ENCODE assay signal across 26 cellular contexts in the genomic region with DNA sequence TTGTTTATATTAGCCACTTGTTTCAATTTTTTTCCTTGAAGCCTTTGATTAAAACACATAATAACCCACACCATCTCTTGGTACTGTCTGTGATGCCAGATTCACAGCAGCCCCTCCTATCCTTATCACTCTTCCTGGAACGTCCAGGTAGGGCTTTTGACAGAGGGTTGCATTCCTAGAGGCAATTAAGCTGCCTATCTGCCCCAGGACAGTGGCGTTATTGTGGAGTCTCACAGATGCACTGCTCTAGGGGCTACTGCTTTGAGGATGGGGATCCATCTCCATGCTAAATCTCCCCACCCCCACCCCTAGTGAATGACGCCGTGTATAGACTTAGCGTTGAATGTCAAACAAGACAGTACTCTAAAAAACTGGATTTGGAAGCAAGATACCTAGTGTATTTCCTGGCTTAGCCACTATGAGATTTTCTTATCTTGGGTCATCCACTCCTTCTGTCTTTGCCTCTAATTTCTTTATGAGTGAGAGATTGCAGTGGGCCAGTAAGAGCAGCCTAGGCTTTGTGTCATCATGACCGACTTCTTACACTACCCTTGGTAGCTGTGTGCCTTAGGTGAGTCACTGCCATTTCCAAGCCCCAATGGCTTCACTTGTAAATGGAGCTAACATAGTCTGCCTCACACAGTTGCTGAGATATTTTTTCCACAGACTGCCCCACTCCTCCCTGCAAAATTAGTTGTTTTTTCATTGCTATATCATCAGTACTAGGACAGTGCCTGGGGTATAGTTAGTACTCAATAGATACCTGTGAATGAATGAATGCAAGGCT.
DNase-seq lines count a peak whose midpoint lies in the region; ATAC-seq and TF ChIP-seq lines count a peak whose summit lies in the region.
"Had no signal": no experiment of that assay in that cellular context is flagged by ENCODE, and none has a peak within 500 bp of the region (broad histone marks: within the 10 kb centered on the region; RNA-seq: fewer than 3 reads in every experiment).

No MANE protein-coding gene starts in this region.

- no peaks in the 10 kb centered on the region for H4K20me1 ChIP-seq in H9 (ENCODE audit: control insufficient read depth, insufficient read depth, insufficient read length)

- peak; percentile 68 for ATAC-seq in activated T-helper 17 cell treated with anti-CD3 and anti-CD28 coated beads, Interleukin-2, amount 50 U/mL, for 72 hours (replicated peaks)
- ATAC-seq in HG03025 (IDR thresholded peaks at IDR 0.05; ENCODE audit: low FRiP score, unreplicated experiment) = no peak
- ATAC-seq in stimulated activated memory B cell treated with anti-CD40 and anti-IgM and Interleukin-4, amounts not matched to agents 10 μg/mL and 1 μg/mL and 100 μg/mL, for 72 hours = no peak
- ATAC-seq in HG03565 (IDR thresholded peaks at IDR 0.05; ENCODE audit: unreplicated experiment) = no peak
- ATAC-seq: GM12878, left lung, Panc1, right lobe of liver had no signal

- no peak overlapping the region for H2AK5ac ChIP-seq in H9 (ENCODE audit: insufficient read length, low read length)

- H3K9me3 Mint-ChIP-seq in H9 = no peaks in the 10 kb centered on the region
- H3K9me3 Mint-ChIP-seq in activated T-helper 17 cell treated with anti-CD3 and anti-CD28 coated beads, Interleukin-2, amount 50 U/mL, for 72 hours = no peaks in the 10 kb centered on the region
- H3K9me3 Mint-ChIP-seq in stimulated activated memory B cell treated with anti-CD40 and anti-IgM and Interleukin-4, amounts not matched to agents 10 μg/mL and 1 μg/mL and 100 μg/mL, for 72 hours = no peaks in the 10 kb centered on the region
- H3K9me3 Mint-ChIP-seq: activated naive CD4-positive, alpha-beta T cell treated with anti-CD3 and anti-CD28 coated beads, Interleukin-2, amount 10 ng/mL, durations not matched to agents 7 days and 5 days; CD4-positive, alpha-beta memory T cell had no signal

- WGBS in H9 (ENCODE audit: extremely low coverage, insufficient read length, low lambda C conversion rate) = no CpG with 5 or more reads among the region's 6 CpGs

- no peaks in the 10 kb centered on the region for H3K4me1 ChIP-seq in H9 (ENCODE audit: insufficient read depth, low read length)
- H3K4me1 ChIP-seq: left lung, stomach had no signal

- H2BK5ac ChIP-seq in H9 (ENCODE audit: insufficient read length, low read length) = no peak overlapping the region

- H3K79me1 ChIP-seq in H9 (ENCODE audit: insufficient read depth, low read depth, low read length, poor library complexity, severe bottlenecking) = no peaks in the 10 kb centered on the region

- H3K27ac ChIP-seq in H9 (ENCODE audit: insufficient read length, low read depth, low read length) = no peak overlapping the region
- H3K27ac ChIP-seq: left lung, neutrophil, right lobe of liver, stomach, thyroid gland had no signal

- TF ChIP-seq CTCF in H9 (conservative IDR thresholded peaks at IDR 0.05) = no peak

- no peak overlapping the region for H2BK20ac ChIP-seq in H9 (ENCODE audit: low read depth, low read length, poor library complexity, severe bottlenecking)

- H3K9ac ChIP-seq in H9 (ENCODE audit: extremely low read depth, insufficient read length, low read length) = no peak overlapping the region

- H3K4ac ChIP-seq in H9 (ENCODE audit: low read depth, low read length) = no peak overlapping the region

- H3K27me3 ChIP-seq in H9 (ENCODE audit: insufficient read depth, low read length) = no peaks in the 10 kb centered on the region
- H3K27me3 ChIP-seq: left lung, neutrophil, right lobe of liver, thyroid gland had no signal

- H4K5ac ChIP-seq in H9 (ENCODE audit: insufficient read length, low read depth, low read length) = no peak overlapping the region

- no peak overlapping the region for H3K4me2 ChIP-seq in H9 (ENCODE audit: insufficient read depth, insufficient read length, low read length)

- H3K27me3 Mint-ChIP-seq in H9 (ENCODE audit: low read depth) = no peaks in the 10 kb centered on the region
- H3K27me3 Mint-ChIP-seq in activated T-helper 17 cell treated with anti-CD3 and anti-CD28 coated beads, Interleukin-2, amount 50 U/mL, for 72 hours = no peaks in the 10 kb centered on the region
- peaks cover 12% of the 10 kb centered on the region for H3K27me3 Mint-ChIP-seq in stimulated activated memory B cell treated with anti-CD40 and anti-IgM and Interleukin-4, amounts not matched to agents 10 μg/mL and 1 μg/mL and 100 μg/mL, for 72 hours

- H3K36me3 Mint-ChIP-seq in H9 (ENCODE audit: insufficient read depth in 1 of 3, low read depth in 3 of 3) = no peaks in the 10 kb centered on the region
- H3K36me3 Mint-ChIP-seq in activated T-helper 17 cell treated with anti-CD3 and anti-CD28 coated beads, Interleukin-2, amount 50 U/mL, for 72 hours (ENCODE audit: low read depth) = no peaks in the 10 kb centered on the region
- H3K36me3 Mint-ChIP-seq in stimulated activated memory B cell treated with anti-CD40 and anti-IgM and Interleukin-4, amounts not matched to agents 10 μg/mL and 1 μg/mL and 100 μg/mL, for 72 hours = no peaks in the 10 kb centered on the region
- H3K36me3 Mint-ChIP-seq: activated naive CD4-positive, alpha-beta T cell treated with anti-CD3 and anti-CD28 coated beads, Interleukin-2, amount 10 ng/mL, durations not matched to agents 7 days and 5 days; CD4-positive, alpha-beta memory T cell had no signal

- no peak overlapping the region for H3K18ac ChIP-seq in H9 (ENCODE audit: insufficient read length, low read depth, low read length)

- no peaks in the 10 kb centered on the region for H3K23me2 ChIP-seq in H9 (ENCODE audit: insufficient read length, low read depth, low read length, poor library complexity, severe bottlenecking)

- no peak overlapping the region for H2BK120ac ChIP-seq in H9 (ENCODE audit: low read depth, low read length, poor library complexity, severe bottlenecking)

- no peak overlapping the region for H3K56ac ChIP-seq in H9 (ENCODE audit: insufficient read length, low read depth, low read length)

- H3K14ac ChIP-seq in H9 (ENCODE audit: insufficient read depth, low read length) = no peak overlapping the region

- H3K79me2 ChIP-seq in H9 (ENCODE audit: insufficient read depth, low read length) = no peaks in the 10 kb centered on the region

- peak; percentile 33 for DNase-seq in activated CD4-positive, alpha-beta T cell treated with anti-CD3 and anti-CD28 coated beads for 48 hours
- DNase-seq in activated CD4-positive, alpha-beta T cell treated with anti-CD3 and anti-CD28 coated beads for 4 hours = no peak
- DNase-seq in H9 = no peak
- peak; percentile 69 for DNase-seq in kidney tubule cell (ENCODE audit: low spot score)
- DNase-seq: activated CD4-positive, CD25-positive, alpha-beta regulatory T cell; activated naive CD4-positive, alpha-beta T cell treated with anti-CD3 and anti-CD28 coated beads, Interleukin-2, amount 10 ng/mL, durations not matched to agents 7 days and 5 days; aorta; CD4-positive, alpha-beta memory T cell; IMR-90; left lung; mesendoderm; NCI-H1092; NCI-H187; NCI-H2171; NCI-H510A; right lobe of liver; SIG-M5; stomach; thyroid gland had no signal

- no peaks in the 10 kb centered on the region for H3K4me1 Mint-ChIP-seq in H9
- H3K4me1 Mint-ChIP-seq in activated T-helper 17 cell treated with anti-CD3 and anti-CD28 coated beads, Interleukin-2, amount 50 U/mL, for 72 hours = no peaks in the 10 kb centered on the region
- H3K4me1 Mint-ChIP-seq in stimulated activated memory B cell treated with anti-CD40 and anti-IgM and Interleukin-4, amounts not matched to agents 10 μg/mL and 1 μg/mL and 100 μg/mL, for 72 hours = no peaks in the 10 kb centered on the region

- H4K91ac ChIP-seq in H9 (ENCODE audit: insufficient read length, low read depth, low read length) = no peak overlapping the region

- no peak overlapping the region for H2AFZ ChIP-seq in H9 (ENCODE audit: low read length)

- H3T11ph ChIP-seq in H9 (ENCODE audit: low read length) = no peak overlapping the region

- H2BK15ac ChIP-seq in H9 (ENCODE audit: low read depth, low read length) = no peak overlapping the region

- no peaks in the 10 kb centered on the region for H3K9me3 ChIP-seq in H9 (ENCODE audit: control insufficient read depth, low read depth, low read length)
- H3K9me3 ChIP-seq: left lung, neutrophil, right lobe of liver, stomach, thyroid gland had no signal

- no peak overlapping the region for H3K23ac ChIP-seq in H9 (ENCODE audit: insufficient read length, low read depth, low read length)

- H4K8ac ChIP-seq in H9 (replicated peaks; ENCODE audit: insufficient read length, low read depth, low read length) = peak overlapping the region; percentile 67

- H3K27ac Mint-ChIP-seq in H9 = peak overlapping the region in 1 of 3 experiments; percentile 22; a peak in 1 of 7 replicates
- H3K27ac Mint-ChIP-seq in activated T-helper 17 cell treated with anti-CD3 and anti-CD28 coated beads, Interleukin-2, amount 50 U/mL, for 72 hours = no peak overlapping the region
- H3K27ac Mint-ChIP-seq in stimulated activated memory B cell treated with anti-CD40 and anti-IgM and Interleukin-4, amounts not matched to agents 10 μg/mL and 1 μg/mL and 100 μg/mL, for 72 hours = no peak overlapping the region
- H3K27ac Mint-ChIP-seq: activated naive CD4-positive, alpha-beta T cell treated with anti-CD3 and anti-CD28 coated beads, Interleukin-2, amount 10 ng/mL, durations not matched to agents 7 days and 5 days had no signal

- no peak overlapping the region for H2BK12ac ChIP-seq in H9 (ENCODE audit: insufficient read length, low read depth, low read length)

- no peak overlapping the region for H3K4me3 Mint-ChIP-seq in H9
- no peak overlapping the region for H3K4me3 Mint-ChIP-seq in activated T-helper 17 cell treated with anti-CD3 and anti-CD28 coated beads, Interleukin-2, amount 50 U/mL, for 72 hours
- H3K4me3 Mint-ChIP-seq in stimulated activated memory B cell treated with anti-CD40 and anti-IgM and Interleukin-4, amounts not matched to agents 10 μg/mL and 1 μg/mL and 100 μg/mL, for 72 hours = no peak overlapping the region
- H3K4me3 Mint-ChIP-seq: activated naive CD4-positive, alpha-beta T cell treated with anti-CD3 and anti-CD28 coated beads, Interleukin-2, amount 10 ng/mL, durations not matched to agents 7 days and 5 days; CD4-positive, alpha-beta memory T cell had no signal

Comparison
In these comparisons a context has a peak if more than half of its experiments do, and no peak if none do; other contexts are left out.
1. DNase-seq: peak in activated CD4-positive, alpha-beta T cell treated with anti-CD3 and anti-CD28 coated beads for 48 hours (single experiment) and kidney tubule cell (single experiment); none in activated CD4-positive, alpha-beta T cell treated with anti-CD3 and anti-CD28 coated beads for 4 hours (0 of 2) and H9 (single experiment).